ENCODE assay signal across 20 cellular contexts in the genomic region with DNA sequence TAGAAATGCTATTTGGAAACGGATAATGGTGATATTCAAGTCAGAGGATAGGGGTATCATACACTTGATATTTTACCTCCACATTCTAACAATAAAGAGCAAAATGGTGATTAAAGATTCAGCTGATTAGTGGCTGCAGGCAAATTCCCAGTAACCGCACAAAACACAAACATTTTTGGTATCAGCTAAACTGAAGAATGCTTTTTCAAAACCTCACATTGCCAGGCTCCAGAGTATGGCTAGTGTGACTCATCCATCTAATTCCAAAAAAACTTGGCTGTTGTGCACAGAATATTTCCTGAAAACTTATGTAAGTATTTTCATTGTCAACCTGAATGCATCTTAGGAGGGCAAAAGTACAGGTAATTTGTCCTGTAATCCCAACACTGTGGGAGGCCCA. TPM values are rescaled to one million over a fixed set of nuclear protein-coding genes. Genes with fewer than 3 reads are reported as not detected.
DNase-seq lines count a peak whose midpoint lies in the region; ATAC-seq and TF ChIP-seq lines count a peak whose summit lies in the region.
"Had no signal": no experiment of that assay in that cellular context is flagged by ENCODE, and none has a peak within 500 bp of the region (broad histone marks: within the 10 kb centered on the region; RNA-seq: fewer than 3 reads in every experiment).

No MANE protein-coding gene starts in this region.

- H3K4me3 ChIP-seq in AG04450 (ENCODE audit: low read depth, low read length) (no peak overlapping the region), GM23248 (no peak overlapping the region), mammary epithelial cell (replicated peaks in 1 of 3; ENCODE audit: insufficient read depth in 1 of 3, low read depth in 2 of 3, low read length in 3 of 3) (no peak overlapping the region)
- H3K4me3 ChIP-seq: HAP-1, MG63, upper lobe of left lung had no signal

- H3K4me2 ChIP-seq in GM23248 (ENCODE audit: unreplicated experiment) (peak overlapping the region; percentile 12), mammary epithelial cell (ENCODE audit: insufficient read depth, low read depth, low read length) (no peak overlapping the region)

- H3K9me3 ChIP-seq in AG04450 (ENCODE audit: control insufficient read depth, insufficient read depth, low read length), result no peaks in the 10 kb centered on the region
- no peaks in the 10 kb centered on the region for H3K9me3 ChIP-seq in GM23248 (ENCODE audit: low read depth)
- H3K9me3 ChIP-seq in mammary epithelial cell (replicated peaks; ENCODE audit: insufficient read depth, low read length), result no peaks in the 10 kb centered on the region
- H3K9me3 ChIP-seq: HAP-1, MG63, upper lobe of left lung had no signal

- H3K36me3 ChIP-seq in GM23248 (ENCODE audit: low read depth) (peaks cover 32% of the 10 kb centered on the region), mammary epithelial cell (ENCODE audit: insufficient read depth, low read length) (peaks cover 13% of the 10 kb centered on the region)

- no peak overlapping the region for H3K27ac ChIP-seq in AG04450 (ENCODE audit: low read depth, low read length)
- no peak overlapping the region for H3K27ac ChIP-seq in GM23248
- no peak overlapping the region for H3K27ac ChIP-seq in mammary epithelial cell (ENCODE audit: insufficient read depth, low read depth, low read length)
- H3K27ac ChIP-seq: upper lobe of left lung had no signal

- H3K79me2 ChIP-seq in GM23248 (ENCODE audit: insufficient read depth), result no peaks in the 10 kb centered on the region
- H3K79me2 ChIP-seq in mammary epithelial cell (ENCODE audit: insufficient read depth, low read length), result no peaks in the 10 kb centered on the region

- dilution Hi-C loops in mammary epithelial cell (cut with HindIII; ENCODE audit: low sequenced_read_pairs), result no loop called here

- TF ChIP-seq CTCF in AG04450 (IDR thresholded peaks at IDR 0.05; ENCODE audit: low read depth, low read length) (no peak), mammary epithelial cell (conservative IDR thresholded peaks at IDR 0.05 in 1 of 2, IDR thresholded peaks at IDR 0.05 in 1 of 2; ENCODE audit: extremely low read depth in 1 of 2, insufficient read depth in 1 of 2, low read depth in 1 of 2, low read length in 2 of 2) (no peak)

- no peaks in the 10 kb centered on the region for H3K9me2 ChIP-seq in GM23248 (ENCODE audit: insufficient read depth)

- WGBS in GM23248 (ENCODE audit: low coverage in 1 of 2, low lambda C conversion rate in 2 of 2, missing lambda C conversion rate in 2 of 2), 2 experiments, result 61 to 65% methylated on average over 2 of the region's 2 CpGs
- WGBS in mammary epithelial cell (ENCODE audit: low coverage, missing lambda C conversion rate), result 98% methylated on average over 2 of the region's 2 CpGs

- DNase-seq in AG04450 (ENCODE audit: low read depth, low spot score) (peak; percentile 32), GM23248 (peak; percentile 71), mammary epithelial cell (peak; percentile 26), hepatic stellate cell (ENCODE audit: low spot score) (peak; percentile 42), MV-4-11 (lab: John Stamatoyannopoulos, UW) (no peak), cerebellar nuclear complex (lab: John Stamatoyannopoulos, UW) (no peak)
- DNase-seq in effector CD8-positive, alpha-beta T cell (lab: John Stamatoyannopoulos, UW), result no peak
- DNase-seq: activated CD4-positive, CD25-positive, alpha-beta regulatory T cell treated with anti-CD3 and anti-CD28 coated beads, Interleukin-2, amount 50 U/mL, for 72 hours; activated CD8-positive, alpha-beta memory T cell treated with anti-CD3 and anti-CD28 coated beads, Interleukin-2, amount 10 ng/mL, durations not matched to agents 7 days and 5 days; activated gamma-delta T cell treated with Interleukin-2 at 50 U/mL for 16 hours; GF-D8; islet precursor cell; MG63; NCI-H187; NCI-H510A; SIG-M5; stimulated activated naive CD4-positive, alpha-beta T cell; upper lobe of left lung had no signal

- intact Hi-C loops in mammary epithelial cell (cut with micrococcal nuclease), result no loop called here

- in situ Hi-C loops in GM23248 (cut with MboI) (no loop called here), mammary epithelial cell (cut with MboI; ENCODE audit: low sequenced_read_pairs in 2 of 2) (no loop called here)

- no peaks in the 10 kb centered on the region for H4K20me1 ChIP-seq in GM23248 (ENCODE audit: insufficient read depth)
- no peaks in the 10 kb centered on the region for H4K20me1 ChIP-seq in mammary epithelial cell (ENCODE audit: insufficient read depth, low read length)

- peaks cover 44% of the 10 kb centered on the region for H3F3A ChIP-seq in GM23248 (ENCODE audit: insufficient read depth)

- H3K4me1 ChIP-seq in GM23248 (ENCODE audit: insufficient read depth), result peaks cover 14% of the 10 kb centered on the region
- H3K4me1 ChIP-seq in mammary epithelial cell (ENCODE audit: insufficient read depth, low read length), result no peaks in the 10 kb centered on the region
- H3K4me1 ChIP-seq: HAP-1, upper lobe of left lung had no signal

- H2AFZ ChIP-seq in GM23248, result no peak overlapping the region
- no peak overlapping the region for H2AFZ ChIP-seq in mammary epithelial cell (ENCODE audit: low read depth, low read length)

- H3K9ac ChIP-seq in GM23248 (no peak overlapping the region), mammary epithelial cell (ENCODE audit: insufficient read depth, low read length) (no peak overlapping the region)

- CTCF ChIA-PET in AG04450 (lab: Charles Lee), result no interaction called here
- CTCF ChIA-PET in mammary epithelial cell (lab: Charles Lee; ENCODE audit: low non-redundant PET), result no interaction called here

- H3K27me3 ChIP-seq in AG04450 (ENCODE audit: control insufficient read depth, insufficient read depth, low read length) (no peaks in the 10 kb centered on the region), GM23248 (replicated peaks; ENCODE audit: insufficient read depth) (no peaks in the 10 kb centered on the region), mammary epithelial cell (ENCODE audit: insufficient read depth, low read length) (no peaks in the 10 kb centered on the region)
- H3K27me3 ChIP-seq: MG63, upper lobe of left lung had no signal

- ATAC-seq in HG02870 (IDR thresholded peaks at IDR 0.05; ENCODE audit: unreplicated experiment), result no peak
- ATAC-seq: activated CD8-positive, alpha-beta memory T cell treated with anti-CD3 and anti-CD28 coated beads, Interleukin-2, amount 10 ng/mL, durations not matched to agents 7 days and 5 days had no signal

- BruUV-seq in mammary epithelial cell (replicated peaks; lab: Mats Ljungman, UMichigan), result no TSS peak

- POLR2A ChIA-PET in AG04450 (lab: Yijun Ruan, JAX), result interaction anchor here (1.0 kb wide), 1 partner anchor 11 kb away, joined by 5 read pairs; a partner anchor contains a TSS

RNA-seq across cellular contexts. Expression of a gene that starts 10.9 kb away (rescaled TPM):
- 124 and 132 TPM in 2 replicates for polyA plus RNA-seq in AG04450 (2011; rRNA removed)
- polyA minus RNA-seq in AG04450 (2011; rRNA and poly(A)+ RNA removed), result 120 and 135 TPM in 2 replicates
- total RNA-seq in GM23248 (2014; rRNA removed; shearing (Covaris generic)), result 142 and 151 TPM in 2 replicates
- polyA plus RNA-seq in GM23248 (2016; fragmentation: Nextera tagmentation; extraction: Ambion mirVana), result 122 and 125 TPM in 2 replicates
- 100 to 1,000 TPM in 1 of 2 donors, 10 to 100 TPM in 1; 79.9 to 108 TPM for total RNA-seq in mammary epithelial cell
- 94.0 TPM for polyA plus RNA-seq in mammary epithelial cell
- polyA minus RNA-seq in mammary epithelial cell, result 214 TPM

RNA-seq across cellular contexts. Expression of a gene that starts 11.2 kb away (rescaled TPM):
- polyA plus RNA-seq in AG04450 (2011; rRNA removed) (10.2 and 12.0 TPM in 2 replicates), GM23248 (2016; fragmentation: Nextera tagmentation; extraction: Ambion mirVana) (9.0 and 9.3 TPM in 2 replicates), mammary epithelial cell (19.0 TPM)
- 8.6 and 9.0 TPM in 2 replicates for polyA minus RNA-seq in AG04450 (2011; rRNA and poly(A)+ RNA removed)
- 14.1 and 22.0 TPM in 2 replicates for total RNA-seq in GM23248 (2014; rRNA removed; shearing (Covaris generic))
- total RNA-seq in mammary epithelial cell, result 10 to 100 TPM in 1 of 2 donors, 1 to 10 TPM in 1; 8.0 to 30.8 TPM
- 13.6 TPM for polyA minus RNA-seq in mammary epithelial cell

RNA-seq across cellular contexts. Expression of a gene that starts 25.1 kb away (rescaled TPM):
- 4.9 and 8.0 TPM in 2 replicates for polyA plus RNA-seq in AG04450 (2011; rRNA removed)
- 8.8 and 12.9 TPM in 2 replicates for polyA minus RNA-seq in AG04450 (2011; rRNA and poly(A)+ RNA removed)
- 3.8 TPM in 2 replicates for total RNA-seq in GM23248 (2014; rRNA removed; shearing (Covaris generic))
- polyA plus RNA-seq in GM23248 (2016; fragmentation: Nextera tagmentation; extraction: Ambion mirVana), result 2.8 and 3.2 TPM in 2 replicates
- total RNA-seq in mammary epithelial cell, result 1 to 10 TPM; 6.3 to 8.8 TPM
- 6.0 TPM for polyA plus RNA-seq in mammary epithelial cell
- 4.8 TPM for polyA minus RNA-seq in mammary epithelial cell

RNA-seq across cellular contexts. Expression of a gene that starts 46.1 kb away (rescaled TPM):
- polyA plus RNA-seq in AG04450 (2011; rRNA removed) (20.4 and 24.3 TPM in 2 replicates), GM23248 (2016; fragmentation: Nextera tagmentation; extraction: Ambion mirVana) (26.1 and 30.1 TPM in 2 replicates), mammary epithelial cell (41.1 TPM)
- polyA minus RNA-seq in AG04450 (2011; rRNA and poly(A)+ RNA removed), result 13.2 and 13.9 TPM in 2 replicates
- 12.1 and 12.4 TPM in 2 replicates for total RNA-seq in GM23248 (2014; rRNA removed; shearing (Covaris generic))
- total RNA-seq in mammary epithelial cell, result 10 to 100 TPM; 16.5 to 29.0 TPM
- polyA minus RNA-seq in mammary epithelial cell, result 22.1 TPM

RNA-seq across cellular contexts. Expression of a gene that starts 46.2 kb away (rescaled TPM):
- polyA plus RNA-seq in AG04450 (2011; rRNA removed) (29.5 and 36.7 TPM in 2 replicates), GM23248 (2016; fragmentation: Nextera tagmentation; extraction: Ambion mirVana) (29.5 and 30.5 TPM in 2 replicates), mammary epithelial cell (15.4 TPM)
- polyA minus RNA-seq in AG04450 (2011; rRNA and poly(A)+ RNA removed), result 13.4 and 17.7 TPM in 2 replicates
- 23.1 and 25.4 TPM in 2 replicates for total RNA-seq in GM23248 (2014; rRNA removed; shearing (Covaris generic))
- 10 to 100 TPM; 16.0 to 27.7 TPM for total RNA-seq in mammary epithelial cell
- polyA minus RNA-seq in mammary epithelial cell, result 17.5 TPM

Comparison
In these comparisons a context has a peak if more than half of its experiments do, and no peak if none do; other contexts are left out.
1. DNase-seq: peak in AG04450 (single experiment), GM23248 (single experiment), mammary epithelial cell (single experiment) and hepatic stellate cell (single experiment); none in MV-4-11 (single experiment), effector CD8-positive, alpha-beta T cell (single experiment) and cerebellar nuclear complex (0 of 2).